ENCODE assay signal across 7 cellular contexts in the genomic region with DNA sequence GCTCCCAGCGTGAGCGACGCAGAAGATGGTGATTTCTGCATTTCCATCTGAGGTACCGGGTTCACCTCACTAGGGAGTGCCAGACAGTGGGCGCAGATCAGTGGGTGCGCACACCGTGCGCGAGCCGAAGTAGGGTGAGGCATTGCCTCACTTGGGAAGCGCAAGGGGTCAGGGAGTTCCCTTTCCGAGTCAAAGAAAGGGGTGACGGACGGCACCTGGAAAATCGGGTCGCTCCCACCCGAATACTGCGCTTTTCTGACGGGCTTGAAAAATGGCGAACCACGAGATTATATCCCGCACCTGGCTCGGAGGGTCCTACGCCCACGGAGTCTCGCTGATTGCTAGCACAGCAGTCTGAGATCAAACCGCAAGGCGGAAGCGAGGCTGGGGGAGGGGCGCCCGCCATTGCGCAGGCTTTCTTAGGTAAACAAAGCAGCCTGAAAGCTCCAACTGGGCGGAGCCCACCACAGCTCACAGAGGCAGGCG.
DNase-seq lines count a peak whose midpoint lies in the region; TF ChIP-seq lines count a peak whose summit lies in the region.
"Not testable (repeated sequence)": the region's sequence is repeated elsewhere in the genome, so short reads cannot be mapped to it uniquely, and the experiment has no call there.

No MANE protein-coding gene starts in this region.

- intact Hi-C loops in Caco-2 (cut with micrococcal nuclease; ENCODE audit: unreplicated experiment) = not testable (repeated sequence)

- DNase-seq in Caco-2; neural crest cell (ENCODE audit: low read depth, low spot score): not testable (repeated sequence)
- DNase-seq in NCI-H2227 (lab: John Stamatoyannopoulos, UW; ENCODE audit: unreplicated experiment) (peak; percentile 21), RPMI7951 (ENCODE audit: low read depth) (peak; percentile 86), ecto neural progenitor cell (ENCODE audit: low spot score) (peak; percentile 55)

- not testable (repeated sequence) for H3K4me3 ChIP-seq in Caco-2 (ENCODE audit: low read depth, low read length)
- peak overlapping the region; percentile 53 for H3K4me3 ChIP-seq in HUES6 (ENCODE audit: low read depth, low read length)
- H3K4me3 ChIP-seq in iPS-15b (ENCODE audit: low read depth, low read length) = peak overlapping the region; percentile 49

- BruUV-seq in Caco-2 (replicated peaks; lab: Mats Ljungman, UMichigan) = not testable (repeated sequence)

- H3K27ac ChIP-seq in HUES6 (ENCODE audit: low read depth, low read length) = not testable (repeated sequence)

- not testable (repeated sequence) for H3K36me3 Mint-ChIP-seq in Caco-2 (ENCODE audit: insufficient read depth, unreplicated experiment); neural crest cell (ENCODE audit: low read depth)

- CTCF ChIA-PET in Caco-2 (lab: Charles Lee) = not testable (repeated sequence)

- not testable (repeated sequence) for TF ChIP-seq CTCF in Caco-2 (IDR thresholded peaks at IDR 0.05; ENCODE audit: insufficient read depth in 1 of 2, low read depth in 1 of 2, low read length in 1 of 2, severe bottlenecking in 1 of 2, unreplicated experiment in 1 of 2); neural crest cell (conservative IDR thresholded peaks at IDR 0.05)

- not testable (repeated sequence) for H3K27ac Mint-ChIP-seq in Caco-2 (ENCODE audit: unreplicated experiment)
- H3K27ac Mint-ChIP-seq in neural crest cell (ENCODE audit: unreplicated experiment) = peak overlapping the region; percentile 19

- not testable (repeated sequence) for H3K27me3 Mint-ChIP-seq in Caco-2 (ENCODE audit: insufficient read depth, unreplicated experiment); neural crest cell (ENCODE audit: low read depth)

- not testable (repeated sequence) for H3K4me1 ChIP-seq in Caco-2; HUES6 (ENCODE audit: control insufficient read depth, insufficient read depth, low read length); iPS-15b (ENCODE audit: control insufficient read depth, insufficient read depth, low read length)

- H3K9me3 ChIP-seq in Caco-2; HUES6 (ENCODE audit: control insufficient read depth, insufficient read depth, low read depth, low read length); iPS-15b (ENCODE audit: control insufficient read depth, insufficient read depth, low read length): not testable (repeated sequence)

- not testable (repeated sequence) for H3K4me1 Mint-ChIP-seq in Caco-2 (ENCODE audit: low read depth, unreplicated experiment); neural crest cell

- peak overlapping the region; percentile 16 for H3K4me3 Mint-ChIP-seq in Caco-2 (ENCODE audit: unreplicated experiment)
- H3K4me3 Mint-ChIP-seq in neural crest cell = not testable (repeated sequence)

- peaks cover 20% of the 10 kb centered on the region for H3K9me3 Mint-ChIP-seq in Caco-2 (ENCODE audit: unreplicated experiment)
- not testable (repeated sequence) for H3K9me3 Mint-ChIP-seq in neural crest cell

- H3K27me3 ChIP-seq in Caco-2 (replicated peaks; ENCODE audit: control insufficient read depth, insufficient read depth, low read length); HUES6 (ENCODE audit: control insufficient read depth, insufficient read depth, low read length); iPS-15b (ENCODE audit: control insufficient read depth, insufficient read depth, low read length): not testable (repeated sequence)

- POLR2A ChIA-PET in Caco-2 (lab: Charles Lee) = not testable (repeated sequence)

- H3K9ac ChIP-seq in HUES6 (ENCODE audit: low read length) (peak overlapping the region; percentile 73), iPS-15b (ENCODE audit: low read depth, low read length) (peak overlapping the region; percentile 26)

- not testable (repeated sequence) for H3K36me3 ChIP-seq in Caco-2 (ENCODE audit: control insufficient read depth, insufficient read depth, low read length); HUES6 (ENCODE audit: control insufficient read depth, insufficient read depth, low read length); iPS-15b (ENCODE audit: control insufficient read depth, insufficient read depth, low read length)
